ENCODE assay signal across 9 cellular contexts in genomic region chr1:56644941-56645662, GRCh38. TPM values are rescaled to one million over a fixed set of nuclear protein-coding genes. Genes with fewer than 3 reads are reported as not detected.
DNase-seq lines count a peak whose midpoint lies in the region; ATAC-seq and TF ChIP-seq lines count a peak whose summit lies in the region.
"Had no signal": no experiment of that assay in that cellular context is flagged by ENCODE, and none has a peak within 500 bp of the region (broad histone marks: within the 10 kb centered on the region; RNA-seq: fewer than 3 reads in every experiment).

Gene PRKAA2 (plus strand): TSS chr1:56645314. CDS start chr1:56645388, 74 bp downstream.

- H3K4me1 ChIP-seq in HUES6 (ENCODE audit: control insufficient read depth, insufficient read depth, low read length), result peaks cover 6% of the 10 kb centered on the region; the same call in 1 of the 2 replicates

- peak within 1 kb of the TSS; percentile 45 for H3K4me3 Mint-ChIP-seq in activated CD8-positive, alpha-beta T cell treated with anti-CD3 and anti-CD28 coated beads, Interleukin-2, amount 10 ng/mL, durations not matched to agents 7 days and 5 days
- H3K4me3 Mint-ChIP-seq in neural crest cell, result peak within 1 kb of the TSS; percentile 93

- H3K9me3 Mint-ChIP-seq in activated CD8-positive, alpha-beta T cell treated with anti-CD3 and anti-CD28 coated beads, Interleukin-2, amount 10 ng/mL, durations not matched to agents 7 days and 5 days (ENCODE audit: insufficient read depth), result no peaks in the 10 kb centered on the region
- H3K9me3 Mint-ChIP-seq in neural crest cell, result peaks cover 3% of the 10 kb centered on the region

- CTCF ChIA-PET in activated CD8-positive, alpha-beta T cell treated with anti-CD3 and anti-CD28 coated beads, Interleukin-2, amount 10 ng/mL, durations not matched to agents 7 days and 5 days (lab: Charles Lee), result no interaction called here

- H3K36me3 Mint-ChIP-seq in activated CD8-positive, alpha-beta T cell treated with anti-CD3 and anti-CD28 coated beads, Interleukin-2, amount 10 ng/mL, durations not matched to agents 7 days and 5 days (ENCODE audit: low read depth), result no peaks in the 10 kb centered on the region
- no peaks in the 10 kb centered on the region for H3K36me3 Mint-ChIP-seq in neural crest cell (ENCODE audit: low read depth)
- H3K36me3 Mint-ChIP-seq: CD4-positive, CD25-positive, alpha-beta regulatory T cell had no signal

- H3K4me3 ChIP-seq in HUES6 (ENCODE audit: low read depth, low read length), result peak within 1 kb of the TSS; percentile 81

- H3K27ac Mint-ChIP-seq in activated CD8-positive, alpha-beta T cell treated with anti-CD3 and anti-CD28 coated beads, Interleukin-2, amount 10 ng/mL, durations not matched to agents 7 days and 5 days, result no peak within 1 kb of the TSS
- H3K27ac Mint-ChIP-seq in neural crest cell (ENCODE audit: unreplicated experiment), result peak within 1 kb of the TSS; percentile 72
- H3K27ac Mint-ChIP-seq: CD4-positive, CD25-positive, alpha-beta regulatory T cell had no signal

- POLR2A ChIA-PET in activated CD8-positive, alpha-beta T cell treated with anti-CD3 and anti-CD28 coated beads, Interleukin-2, amount 10 ng/mL, durations not matched to agents 7 days and 5 days (lab: Charles Lee), result no interaction called here

- ATAC-seq in activated CD8-positive, alpha-beta T cell treated with anti-CD3 and anti-CD28 coated beads, Interleukin-2, amount 10 ng/mL, durations not matched to agents 7 days and 5 days, result peak; percentile 33
- no peak for ATAC-seq in HG03108 (IDR thresholded peaks at IDR 0.05; ENCODE audit: unreplicated experiment)

- H3K36me3 ChIP-seq in HUES6 (ENCODE audit: control insufficient read depth, insufficient read depth, low read length), result no peaks in the 10 kb centered on the region

- peaks cover 40% of the 10 kb centered on the region for H3K27me3 ChIP-seq in HUES6 (ENCODE audit: control insufficient read depth, insufficient read depth, low read length)

- no peak for TF ChIP-seq CTCF in neural crest cell (conservative IDR thresholded peaks at IDR 0.05)

- peak within 1 kb of the TSS; percentile 54 for H3K9ac ChIP-seq in HUES6 (ENCODE audit: low read length)

- peaks cover 36% of the 10 kb centered on the region for H3K27me3 Mint-ChIP-seq in activated CD8-positive, alpha-beta T cell treated with anti-CD3 and anti-CD28 coated beads, Interleukin-2, amount 10 ng/mL, durations not matched to agents 7 days and 5 days (ENCODE audit: low read depth)
- H3K27me3 Mint-ChIP-seq in neural crest cell (ENCODE audit: low read depth), result peaks cover 27% of the 10 kb centered on the region

- DNase-seq in NCI-H1436 (lab: John Stamatoyannopoulos, UW) (peak; percentile 49), NCI-H1436 treated with DMSO at 0.1 percent for 48 hours (lab: John Stamatoyannopoulos, UW) (no peak), germinal center (ENCODE audit: low spot score) (peak; percentile 35), neural crest cell (ENCODE audit: low read depth, low spot score) (peak; percentile 58), kidney glomerular epithelial cell (lab: John Stamatoyannopoulos, UW) (no peak)
- DNase-seq in activated CD8-positive, alpha-beta T cell treated with anti-CD3 and anti-CD28 coated beads, Interleukin-2, amount 10 ng/mL, durations not matched to agents 7 days and 5 days, result no peak
- DNase-seq: CD4-positive, CD25-positive, alpha-beta regulatory T cell had no signal

- no peaks in the 10 kb centered on the region for H3K9me3 ChIP-seq in HUES6 (ENCODE audit: control insufficient read depth, insufficient read depth, low read depth, low read length)

- no peaks in the 10 kb centered on the region for H3K4me1 Mint-ChIP-seq in activated CD8-positive, alpha-beta T cell treated with anti-CD3 and anti-CD28 coated beads, Interleukin-2, amount 10 ng/mL, durations not matched to agents 7 days and 5 days (ENCODE audit: low read depth)
- H3K4me1 Mint-ChIP-seq in neural crest cell, result peaks cover 22% of the 10 kb centered on the region

- H3K27ac ChIP-seq in HUES6 (ENCODE audit: low read depth, low read length), result no peak within 1 kb of the TSS

RNA-seq across cellular contexts. Expression of gene PRKAA2, which starts in this region (rescaled TPM):
- total RNA-seq in activated CD8-positive, alpha-beta T cell treated with anti-CD3 and anti-CD28 coated beads, Interleukin-2, amount 10 ng/mL, durations not matched to agents 7 days and 5 days, result not detected
- 4.8 and 4.9 TPM in 2 replicates for total RNA-seq in neural crest cell
- total RNA-seq: CD4-positive, CD25-positive, alpha-beta regulatory T cell had no signal

Comparison
In these comparisons a context has a peak if more than half of its experiments do, and no peak if none do; other contexts are left out.
1. DNase-seq: peak in NCI-H1436 (single experiment), germinal center (single experiment) and neural crest cell (single experiment); none in NCI-H1436 treated with DMSO at 0.1 percent for 48 hours (single experiment), activated CD8-positive, alpha-beta T cell treated with anti-CD3 and anti-CD28 coated beads, Interleukin-2, amount 10 ng/mL, durations not matched to agents 7 days and 5 days (single experiment) and kidney glomerular epithelial cell (single experiment).
2. Peak in ATAC-seq in activated CD8-positive, alpha-beta T cell treated with anti-CD3 and anti-CD28 coated beads, Interleukin-2, amount 10 ng/mL, durations not matched to agents 7 days and 5 days; RNA of the gene not detected or under 1 TPM.